In genomic region chr9:101860920-101861319, GRCh38 we compare ENCODE assay signal across 27 cellular contexts.
"Had no signal": no experiment of that assay in that cellular context is flagged by ENCODE, and none has a peak within 500 bp of the region (broad histone marks: within the 10 kb centered on the region; RNA-seq: fewer than 3 reads in every experiment).

No MANE protein-coding gene starts in this region.

- H3K4me1 ChIP-seq: gastrocnemius medialis, heart left ventricle, parathyroid adenoma, suprapubic skin, upper lobe of right lung, uterus had no signal

- H3K27ac ChIP-seq: epithelial cell of prostate, gastrocnemius medialis, heart left ventricle, hepatocyte, parathyroid adenoma, suprapubic skin, transverse colon, upper lobe of right lung, uterus had no signal

- ATAC-seq: esophagus mucosa; gastrocnemius medialis; heart left ventricle; left lobe of liver; mucosa of descending colon; natural killer cell treated with Interleukin-12 subunit alpha and Interleukin-12 subunit beta and Interleukin-15 and Interleukin-18, amount 100 ng/mL, for 72 hours; sciatic nerve; stimulated activated naive CD8-positive, alpha-beta T cell treated with anti-CD3 and anti-CD28 coated beads, Interleukin-15, amount 100 ng/mL, for 72 hours; upper lobe of right lung had no signal

- H2AFZ ChIP-seq: hepatocyte, parathyroid adenoma had no signal

- H3K79me2 ChIP-seq: hepatocyte, parathyroid adenoma had no signal

- DNase-seq: effector CD8-positive, alpha-beta T cell; endodermal cell; foreskin fibroblast; gastrocnemius medialis; heart left ventricle; kidney; mesenchymal stem cell; mucosa of descending colon; naive B cell; stimulated activated CD4-positive, alpha-beta T cell treated with anti-CD3 and anti-CD28 coated beads, Interleukin-12 subunit alpha, Interleukin-12 subunit beta, amount 100 ng/mL, for 4 hours; stimulated activated CD4-positive, alpha-beta T cell treated with anti-CD3 and anti-CD28 coated beads, Interleukin-1b, Interleukin-23, amount 100 ng/mL, for 48 hours; stimulated activated CD4-positive, alpha-beta T cell treated with anti-CD3 and anti-CD28 coated beads, Interleukin-4, amount 100 ng/mL, for 1 hour; stimulated activated CD8-positive, alpha-beta memory T cell treated with anti-CD3 and anti-CD28 coated beads, Interleukin-4, amount 100 ng/mL, for 48 hours; stimulated activated naive CD4-positive, alpha-beta T cell; stimulated activated naive CD8-positive, alpha-beta T cell treated with anti-CD3 and anti-CD28 coated beads, Interleukin-15, amount 100 ng/mL, for 72 hours; transverse colon; upper lobe of right lung; uterus had no signal

- H3K4me3 ChIP-seq: gastrocnemius medialis, heart left ventricle, hepatocyte, mucosa of descending colon, smooth muscle cell, suprapubic skin, transverse colon, upper lobe of right lung, uterus had no signal

- H3K4me2 ChIP-seq: hepatocyte, smooth muscle cell had no signal

- H3K9ac ChIP-seq: parathyroid adenoma had no signal

- H3K9me3 ChIP-seq: gastrocnemius medialis, heart left ventricle, mucosa of descending colon, suprapubic skin, transverse colon, upper lobe of right lung, uterus had no signal

- H3K27me3 ChIP-seq: gastrocnemius medialis, heart left ventricle, hepatocyte, suprapubic skin, transverse colon, upper lobe of right lung, uterus had no signal

- H3K36me3 ChIP-seq: gastrocnemius medialis, heart left ventricle, suprapubic skin, transverse colon, upper lobe of right lung, uterus had no signal
